Comparison of ENCODE assay signal across 1 cellular context in genomic region chr6:107867302-107867615, GRCh38.
TF ChIP-seq lines count a peak whose summit lies in the region.

No MANE protein-coding gene starts in this region.

TF ChIP-seq in GM23338, 12 proteins besides CTCF, POLR2A, EP300 and RAD21 (continued from another document):
- TF ChIP-seq, protein P1, sequence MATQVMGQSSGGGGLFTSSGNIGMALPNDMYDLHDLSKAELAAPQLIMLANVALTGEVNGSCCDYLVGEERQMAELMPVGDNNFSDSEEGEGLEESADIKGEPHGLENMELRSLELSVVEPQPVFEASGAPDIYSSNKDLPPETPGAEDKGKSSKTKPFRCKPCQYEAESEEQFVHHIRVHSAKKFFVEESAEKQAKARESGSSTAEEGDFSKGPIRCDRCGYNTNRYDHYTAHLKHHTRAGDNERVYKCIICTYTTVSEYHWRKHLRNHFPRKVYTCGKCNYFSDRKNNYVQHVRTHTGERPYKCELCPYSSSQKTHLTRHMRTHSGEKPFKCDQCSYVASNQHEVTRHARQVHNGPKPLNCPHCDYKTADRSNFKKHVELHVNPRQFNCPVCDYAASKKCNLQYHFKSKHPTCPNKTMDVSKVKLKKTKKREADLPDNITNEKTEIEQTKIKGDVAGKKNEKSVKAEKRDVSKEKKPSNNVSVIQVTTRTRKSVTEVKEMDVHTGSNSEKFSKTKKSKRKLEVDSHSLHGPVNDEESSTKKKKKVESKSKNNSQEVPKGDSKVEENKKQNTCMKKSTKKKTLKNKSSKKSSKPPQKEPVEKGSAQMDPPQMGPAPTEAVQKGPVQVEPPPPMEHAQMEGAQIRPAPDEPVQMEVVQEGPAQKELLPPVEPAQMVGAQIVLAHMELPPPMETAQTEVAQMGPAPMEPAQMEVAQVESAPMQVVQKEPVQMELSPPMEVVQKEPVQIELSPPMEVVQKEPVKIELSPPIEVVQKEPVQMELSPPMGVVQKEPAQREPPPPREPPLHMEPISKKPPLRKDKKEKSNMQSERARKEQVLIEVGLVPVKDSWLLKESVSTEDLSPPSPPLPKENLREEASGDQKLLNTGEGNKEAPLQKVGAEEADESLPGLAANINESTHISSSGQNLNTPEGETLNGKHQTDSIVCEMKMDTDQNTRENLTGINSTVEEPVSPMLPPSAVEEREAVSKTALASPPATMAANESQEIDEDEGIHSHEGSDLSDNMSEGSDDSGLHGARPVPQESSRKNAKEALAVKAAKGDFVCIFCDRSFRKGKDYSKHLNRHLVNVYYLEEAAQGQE (IDR thresholded peaks at IDR 0.05; ENCODE audit: unreplicated experiment) = no peak
- no peak for TF ChIP-seq JUNB (IDR thresholded peaks at IDR 0.05; ENCODE audit: unreplicated experiment)
- no peak for TF ChIP-seq EZH2phosphoT487 (IDR thresholded peaks at IDR 0.05; ENCODE audit: unreplicated experiment)
- no peak for TF ChIP-seq CREB1 (CRISPR knock-in tag; IDR thresholded peaks at IDR 0.05; ENCODE audit: low read depth)
- TF ChIP-seq, protein P2, sequence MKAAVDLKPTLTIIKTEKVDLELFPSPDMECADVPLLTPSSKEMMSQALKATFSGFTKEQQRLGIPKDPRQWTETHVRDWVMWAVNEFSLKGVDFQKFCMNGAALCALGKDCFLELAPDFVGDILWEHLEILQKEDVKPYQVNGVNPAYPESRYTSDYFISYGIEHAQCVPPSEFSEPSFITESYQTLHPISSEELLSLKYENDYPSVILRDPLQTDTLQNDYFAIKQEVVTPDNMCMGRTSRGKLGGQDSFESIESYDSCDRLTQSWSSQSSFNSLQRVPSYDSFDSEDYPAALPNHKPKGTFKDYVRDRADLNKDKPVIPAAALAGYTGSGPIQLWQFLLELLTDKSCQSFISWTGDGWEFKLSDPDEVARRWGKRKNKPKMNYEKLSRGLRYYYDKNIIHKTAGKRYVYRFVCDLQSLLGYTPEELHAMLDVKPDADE (IDR thresholded peaks at IDR 0.05) = no peak
- TF ChIP-seq POLR2AphosphoS5 (IDR thresholded peaks at IDR 0.05; ENCODE audit: low read depth) = no peak
- no peak for TF ChIP-seq EZH2 (IDR thresholded peaks at IDR 0.05; ENCODE audit: low read depth, unreplicated experiment)
- no peak for TF ChIP-seq ZNF462 (CRISPR knock-in tag; IDR thresholded peaks at IDR 0.05)
- no peak for TF ChIP-seq STAT1 (IDR thresholded peaks at IDR 0.05; ENCODE audit: unreplicated experiment)
- TF ChIP-seq ZNF114 (CRISPR knock-in tag; IDR thresholded peaks at IDR 0.05) = no peak
- no peak for TF ChIP-seq NANOG (IDR thresholded peaks at IDR 0.05; ENCODE audit: borderline replicate concordance)
TF ChIP-seq in GM23338: peak in this region for 0.
